In the genomic region with DNA sequence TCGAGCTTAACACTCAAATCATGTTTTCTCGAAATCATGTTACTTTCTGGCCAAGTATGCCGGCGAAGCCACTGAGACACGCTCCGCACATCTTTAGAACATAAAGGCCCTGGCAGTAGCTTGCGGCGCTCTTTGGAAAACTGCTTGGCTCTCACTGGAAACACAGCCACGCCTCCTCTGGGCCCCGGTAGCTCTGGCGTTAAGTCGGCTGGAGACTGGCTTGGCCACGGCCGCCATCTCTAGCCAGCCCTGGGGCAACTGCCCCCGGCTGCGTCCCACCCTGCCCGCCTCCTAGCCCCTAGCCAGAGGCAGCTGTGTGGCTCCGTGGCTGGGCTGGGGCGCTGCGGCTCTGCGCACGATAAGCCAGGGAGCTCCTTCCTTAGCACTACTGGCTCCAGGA, we compare ENCODE assay signal across 19 cellular contexts. TPM values are rescaled to one million over a fixed set of nuclear protein-coding genes. Genes with fewer than 3 reads are reported as not detected.
A peak's percentile ranks its signal among the peaks of the same experiment; 100 is the strongest.
DNase-seq lines count a peak whose midpoint lies in the region; ATAC-seq and TF ChIP-seq lines count a peak whose summit lies in the region.
"Had no signal": no experiment of that assay in that cellular context is flagged by ENCODE, and none has a peak within 500 bp of the region (broad histone marks: within the 10 kb centered on the region; RNA-seq: fewer than 3 reads in every experiment).

No MANE protein-coding gene starts in this region.

- DNase-seq in EH (ENCODE audit: low read depth) (peak; percentile 32), caudate nucleus (lab: John Stamatoyannopoulos, UW) (peak in 10 of 61 donors; percentile 24 to 58 (median 37)), right lobe of liver (peak in 2 of 3 donors; percentile 40 to 44), spleen (peak; percentile 68), glutamatergic neuron (no peak), HK-2 (ENCODE audit: unreplicated experiment) (no peak), GDM1 (lab: John Stamatoyannopoulos, UW) (no peak), hepatic stellate cell (ENCODE audit: low spot score) (no peak)
- DNase-seq: activated B cell treated with CpG ODN at 0.5 μM for 24 hours; activated CD8-positive, alpha-beta memory T cell treated with anti-CD3 and anti-CD28 coated beads for 24 hours; HCEC 1CT; immature natural killer cell; NCI-H1436 treated with DMSO at 0.1 percent for 48 hours; small intestine; T-helper 17 cell had no signal

- no peak for ATAC-seq in right lobe of liver
- ATAC-seq: activated T-helper 17 cell treated with anti-CD3 and anti-CD28 coated beads, Interleukin-2, amount 50 U/mL, for 72 hours; Right ventricle myocardium inferior; stimulated activated effector memory CD8-positive, alpha-beta T cell treated with anti-CD3 and anti-CD28 coated beads, Interleukin-12 subunit alpha, Interleukin-12 subunit beta, amount 100 ng/mL, for 72 hours; T-helper 17 cell had no signal

- 80% methylated on average over 4 of the region's 22 CpGs for WGBS in right lobe of liver (ENCODE audit: insufficient coverage, low coverage, low lambda C conversion rate, missing lambda C conversion rate)
- WGBS in spleen, 5 donors: 88 to 95% (median 93%) methylated on average over 18 to 22 of the region's 22 CpGs

- H3K9me3 ChIP-seq in right lobe of liver: no peaks in the 10 kb centered on the region
- H3K9me3 ChIP-seq in spleen: peaks cover 0 to 7% (median 0%) of the 10 kb centered on the region in 8 donors
- H3K9me3 ChIP-seq: adrenal gland had no signal

- TF ChIP-seq CTCF in right lobe of liver (IDR thresholded peaks at IDR 0.05) (no peak), spleen (IDR thresholded peaks at IDR 0.05 in 8 of 11, conservative IDR thresholded peaks at IDR 0.05 in 3 of 11) (no peak), glutamatergic neuron (IDR thresholded peaks at IDR 0.05; ENCODE audit: partially characterized antibody, unreplicated experiment) (no peak)

- H3K36me3 ChIP-seq in right lobe of liver (no peaks in the 10 kb centered on the region), spleen (no peaks in the 10 kb centered on the region)
- H3K36me3 ChIP-seq: adrenal gland had no signal

- H3K27me3 Mint-ChIP-seq in glutamatergic neuron (ENCODE audit: unreplicated experiment): peaks cover 10% of the 10 kb centered on the region

- H3K27ac ChIP-seq in caudate nucleus (ENCODE audit: low read depth, low read length) (peak overlapping the region; percentile 88), right lobe of liver (no peak overlapping the region), spleen (no peak overlapping the region)
- H3K27ac ChIP-seq: adrenal gland had no signal

- H3K36me3 Mint-ChIP-seq in glutamatergic neuron (ENCODE audit: unreplicated experiment): peaks cover 5% of the 10 kb centered on the region
- H3K36me3 Mint-ChIP-seq: stimulated activated effector memory CD8-positive, alpha-beta T cell treated with anti-CD3 and anti-CD28 coated beads, Interleukin-12 subunit alpha, Interleukin-12 subunit beta, amount 100 ng/mL, for 72 hours had no signal

- H3K9me3 Mint-ChIP-seq in glutamatergic neuron (ENCODE audit: unreplicated experiment): peaks cover 2% of the 10 kb centered on the region
- H3K9me3 Mint-ChIP-seq: activated B cell treated with CpG ODN at 0.5 μM for 24 hours; activated T-helper 17 cell treated with anti-CD3 and anti-CD28 coated beads, Interleukin-2, amount 50 U/mL, for 72 hours; immature natural killer cell had no signal

- intact Hi-C loops in right lobe of liver (cut with DNase I): loop anchor here (10.0 kb wide), 2 partner anchors 69 to 219 kb away; no protein-coding TSS in a partner anchor
- intact Hi-C loops in spleen (cut with DNase I; ENCODE audit: low total_unique reads): loop anchor here (10.0 kb wide), 1 partner anchor 69 kb away; no protein-coding TSS in a partner anchor

- H3K4me1 Mint-ChIP-seq in glutamatergic neuron (ENCODE audit: low read depth, unreplicated experiment): peaks cover 25% of the 10 kb centered on the region

- no peak overlapping the region for H3K27ac Mint-ChIP-seq in glutamatergic neuron (ENCODE audit: unreplicated experiment)
- H3K27ac Mint-ChIP-seq: activated B cell treated with CpG ODN at 0.5 μM for 24 hours; activated T-helper 17 cell treated with anti-CD3 and anti-CD28 coated beads, Interleukin-2, amount 50 U/mL, for 72 hours; immature natural killer cell; stimulated activated effector memory CD8-positive, alpha-beta T cell treated with anti-CD3 and anti-CD28 coated beads, Interleukin-12 subunit alpha, Interleukin-12 subunit beta, amount 100 ng/mL, for 72 hours; T-helper 17 cell had no signal

- H3K27me3 ChIP-seq in right lobe of liver (no peaks in the 10 kb centered on the region), spleen (replicated peaks in 1 of 7) (peaks cover 0 to 72% (median 15%) of the 10 kb centered on the region in 7 donors)

- peaks cover 0 to 21% (median 7%) of the 10 kb centered on the region in 4 donors for H3K4me1 ChIP-seq in right lobe of liver
- H3K4me1 ChIP-seq in spleen: peaks cover 3 to 36% (median 16%) of the 10 kb centered on the region in 6 donors

- no peak overlapping the region for H3K4me3 Mint-ChIP-seq in glutamatergic neuron (ENCODE audit: unreplicated experiment)
- H3K4me3 Mint-ChIP-seq: activated B cell treated with CpG ODN at 0.5 μM for 24 hours; activated T-helper 17 cell treated with anti-CD3 and anti-CD28 coated beads, Interleukin-2, amount 50 U/mL, for 72 hours; immature natural killer cell; stimulated activated effector memory CD8-positive, alpha-beta T cell treated with anti-CD3 and anti-CD28 coated beads, Interleukin-12 subunit alpha, Interleukin-12 subunit beta, amount 100 ng/mL, for 72 hours; T-helper 17 cell had no signal

- TF ChIP-seq POLR2A in right lobe of liver (IDR thresholded peaks at IDR 0.05) (no peak), spleen (IDR thresholded peaks at IDR 0.05) (no peak)

- H3K4me3 ChIP-seq in right lobe of liver (no peak overlapping the region), spleen (no peak overlapping the region)
- H3K4me3 ChIP-seq: adrenal gland had no signal

RNA-seq across cellular contexts. Expression of gene BAIAP2, which starts 9.2 kb away (rescaled TPM):
- total RNA-seq in right lobe of liver: 100 to 1,000 TPM in 1 of 6 experiments, 10 to 100 TPM in 5; 46.6 to 139 (median 63.3) TPM
- total RNA-seq in spleen: 10 to 100 TPM; 12.7 to 33.2 (median 23.4) TPM
- 10 to 100 TPM in 1 of 3 donors, 1 to 10 TPM in 2; 2.8 to 11.8 (median 4.4) TPM for polyA plus RNA-seq in spleen
- 252 TPM for total RNA-seq in glutamatergic neuron (ENCODE audit: unreplicated experiment)

RNA-seq across cellular contexts. Expression of gene CHMP6, which starts 34.1 kb away (rescaled TPM):
- total RNA-seq in right lobe of liver (10 to 100 TPM; 13.4 to 27.8 (median 15.6) TPM), spleen (10 to 100 TPM; 23.0 to 35.7 (median 31.5) TPM), glutamatergic neuron (ENCODE audit: unreplicated experiment) (24.3 TPM)
- polyA plus RNA-seq in spleen: 10 to 100 TPM; 24.0 to 41.1 (median 25.4) TPM

Comparison
In these comparisons a context has a peak if more than half of its experiments do, and no peak if none do; other contexts are left out.
1. DNase-seq: peak in EH (single experiment), right lobe of liver (2 of 3) and spleen (single experiment); none in glutamatergic neuron (single experiment), HK-2 (single experiment), GDM1 (single experiment) and hepatic stellate cell (single experiment).